ENCODE assay signal across 19 cellular contexts in genomic region chr11:86447763-86448480, GRCh38.
DNase-seq lines count a peak whose midpoint lies in the region; ATAC-seq and TF ChIP-seq lines count a peak whose summit lies in the region.
"Had no signal": no experiment of that assay in that cellular context is flagged by ENCODE, and none has a peak within 500 bp of the region (broad histone marks: within the 10 kb centered on the region; RNA-seq: fewer than 3 reads in every experiment).

No MANE protein-coding gene starts in this region.

- no peaks in the 10 kb centered on the region for H3K9me3 Mint-ChIP-seq in natural killer cell treated with Interleukin-12 subunit alpha and Interleukin-12 subunit beta and Interleukin-15 and Interleukin-18, amount 100 ng/mL, for 72 hours
- no peaks in the 10 kb centered on the region for H3K9me3 Mint-ChIP-seq in natural killer cell
- H3K9me3 Mint-ChIP-seq in activated CD4-positive, alpha-beta memory T cell treated with anti-CD3 and anti-CD28 coated beads, Interleukin-2, amount 10 ng/mL, durations not matched to agents 7 days and 5 days, result no peaks in the 10 kb centered on the region
- H3K9me3 Mint-ChIP-seq: activated B cell treated with CpG ODN at 0.5 μM for 24 hours; central memory CD8-positive, alpha-beta T cell had no signal

- POLR2A ChIA-PET in activated CD4-positive, alpha-beta memory T cell treated with anti-CD3 and anti-CD28 coated beads, Interleukin-2, amount 10 ng/mL, durations not matched to agents 7 days and 5 days (lab: Charles Lee), result interaction anchor here (0.8 kb wide), 1 partner anchor 145 kb away, joined by 3 read pairs; no protein-coding TSS in a partner anchor

- H3K27ac Mint-ChIP-seq in natural killer cell treated with Interleukin-12 subunit alpha and Interleukin-12 subunit beta and Interleukin-15 and Interleukin-18, amount 100 ng/mL, for 72 hours, result no peak overlapping the region
- no peak overlapping the region for H3K27ac Mint-ChIP-seq in natural killer cell
- peak overlapping the region; percentile 49 for H3K27ac Mint-ChIP-seq in activated CD4-positive, alpha-beta memory T cell treated with anti-CD3 and anti-CD28 coated beads, Interleukin-2, amount 10 ng/mL, durations not matched to agents 7 days and 5 days
- H3K27ac Mint-ChIP-seq: activated B cell treated with CpG ODN at 0.5 μM for 24 hours had no signal

- peaks cover 4 to 10% of the 10 kb centered on the region in 2 donors for H3K4me1 Mint-ChIP-seq in natural killer cell treated with Interleukin-12 subunit alpha and Interleukin-12 subunit beta and Interleukin-15 and Interleukin-18, amount 100 ng/mL, for 72 hours (ENCODE audit: low read depth in 2 of 2)
- H3K4me1 Mint-ChIP-seq in natural killer cell, result peaks cover 6 to 15% of the 10 kb centered on the region in 2 donors
- H3K4me1 Mint-ChIP-seq in activated CD4-positive, alpha-beta memory T cell treated with anti-CD3 and anti-CD28 coated beads, Interleukin-2, amount 10 ng/mL, durations not matched to agents 7 days and 5 days, result peaks cover 11% of the 10 kb centered on the region
- H3K4me1 Mint-ChIP-seq: activated B cell treated with CpG ODN at 0.5 μM for 24 hours; central memory CD8-positive, alpha-beta T cell had no signal

- no peaks in the 10 kb centered on the region for H3K36me3 Mint-ChIP-seq in natural killer cell treated with Interleukin-12 subunit alpha and Interleukin-12 subunit beta and Interleukin-15 and Interleukin-18, amount 100 ng/mL, for 72 hours
- H3K36me3 Mint-ChIP-seq in natural killer cell, result no peaks in the 10 kb centered on the region
- no peaks in the 10 kb centered on the region for H3K36me3 Mint-ChIP-seq in activated CD4-positive, alpha-beta memory T cell treated with anti-CD3 and anti-CD28 coated beads, Interleukin-2, amount 10 ng/mL, durations not matched to agents 7 days and 5 days (ENCODE audit: low read depth)

- CTCF ChIA-PET in activated CD4-positive, alpha-beta memory T cell treated with anti-CD3 and anti-CD28 coated beads, Interleukin-2, amount 10 ng/mL, durations not matched to agents 7 days and 5 days (lab: Charles Lee), result interaction anchor here (0.6 to 1.1 kb wide), 3 partner anchors 161 to 827 kb away, joined by 3 to 4 read pairs (median 4); partner anchors contain the start of gene CCDC83

- peak; percentile 61 to 65 for ATAC-seq in natural killer cell treated with Interleukin-12 subunit alpha and Interleukin-12 subunit beta and Interleukin-15 and Interleukin-18, amount 100 ng/mL, for 72 hours
- no peak for ATAC-seq in natural killer cell
- ATAC-seq in HG03175 (IDR thresholded peaks at IDR 0.05; ENCODE audit: unreplicated experiment), result peak; percentile 41
- ATAC-seq in stimulated activated naive CD8-positive, alpha-beta T cell treated with anti-CD3 and anti-CD28 coated beads, Interleukin-15, Interleukin-2, amounts not matched to agents 100 U/mL and 50 U/mL, for 24 hours, result peak; percentile 83

- no peak for DNase-seq in natural killer cell treated with Interleukin-12 subunit alpha and Interleukin-12 subunit beta and Interleukin-15 and Interleukin-18, amount 100 ng/mL, for 72 hours (ENCODE audit: low spot score)
- no peak for DNase-seq in natural killer cell
- DNase-seq in activated CD4-positive, alpha-beta memory T cell treated with anti-CD3 and anti-CD28 coated beads, Interleukin-2, amount 10 ng/mL, durations not matched to agents 7 days and 5 days, result peak; percentile 33
- peak; percentile 61 for DNase-seq in stimulated activated naive CD8-positive, alpha-beta T cell treated with anti-CD3 and anti-CD28 coated beads, Interleukin-15, Interleukin-2, amounts not matched to agents 100 U/mL and 50 U/mL, for 24 hours
- no peak for DNase-seq in NCI-H1417 (lab: John Stamatoyannopoulos, UW)
- no peak for DNase-seq in foreskin fibroblast
- no peak for DNase-seq in SHP77 treated with DMSO at 0.1 percent for 48 hours (lab: John Stamatoyannopoulos, UW)
- DNase-seq: activated B cell treated with CpG ODN at 0.5 μM for 24 hours, anterior cingulate cortex, COR-L47, Karpas-422, NCI-H1436, NCI-H2171, NCI-H526 treated with DMSO at 0.1 percent for 48 hours, SIG-M5 had no signal

- intact Hi-C loops in natural killer cell (cut with micrococcal nuclease), result no loop called here

- H3K4me3 ChIP-seq in foreskin fibroblast (ENCODE audit: low read depth in 1 of 2, low read length in 2 of 2), result no peak overlapping the region
- H3K4me3 ChIP-seq: right atrium auricular region had no signal

- TF ChIP-seq CTCF in natural killer cell (IDR thresholded peaks at IDR 0.05) (no peak), foreskin fibroblast (IDR thresholded peaks at IDR 0.05; ENCODE audit: low read depth, low read length) (no peak)

- no peak overlapping the region for H3K4me3 Mint-ChIP-seq in natural killer cell treated with Interleukin-12 subunit alpha and Interleukin-12 subunit beta and Interleukin-15 and Interleukin-18, amount 100 ng/mL, for 72 hours
- no peak overlapping the region for H3K4me3 Mint-ChIP-seq in natural killer cell
- no peak overlapping the region for H3K4me3 Mint-ChIP-seq in activated CD4-positive, alpha-beta memory T cell treated with anti-CD3 and anti-CD28 coated beads, Interleukin-2, amount 10 ng/mL, durations not matched to agents 7 days and 5 days
- H3K4me3 Mint-ChIP-seq: activated B cell treated with CpG ODN at 0.5 μM for 24 hours; central memory CD8-positive, alpha-beta T cell; T-helper 1 cell treated with Interleukin-12 subunit alpha and Interleukin-12 subunit beta and Interleukin-4 antibody, amounts not matched to agents 30 μg/mL and 1 μg/mL, for 36 hours had no signal

- H3K27me3 Mint-ChIP-seq in natural killer cell treated with Interleukin-12 subunit alpha and Interleukin-12 subunit beta and Interleukin-15 and Interleukin-18, amount 100 ng/mL, for 72 hours, result no peaks in the 10 kb centered on the region
- H3K27me3 Mint-ChIP-seq in natural killer cell (ENCODE audit: low read depth in 2 of 2), result no peaks in the 10 kb centered on the region
- H3K27me3 Mint-ChIP-seq in activated CD4-positive, alpha-beta memory T cell treated with anti-CD3 and anti-CD28 coated beads, Interleukin-2, amount 10 ng/mL, durations not matched to agents 7 days and 5 days, result no peaks in the 10 kb centered on the region
- H3K27me3 Mint-ChIP-seq: activated B cell treated with CpG ODN at 0.5 μM for 24 hours; central memory CD8-positive, alpha-beta T cell had no signal

Comparison
In these comparisons a context has a peak if more than half of its experiments do, and no peak if none do; other contexts are left out.
1. ATAC-seq: peak in natural killer cell treated with Interleukin-12 subunit alpha and Interleukin-12 subunit beta and Interleukin-15 and Interleukin-18, amount 100 ng/mL, for 72 hours (2 of 2), HG03175 (single experiment) and stimulated activated naive CD8-positive, alpha-beta T cell treated with anti-CD3 and anti-CD28 coated beads, Interleukin-15, Interleukin-2, amounts not matched to agents 100 U/mL and 50 U/mL, for 24 hours (single experiment); none in natural killer cell (0 of 3).
2. DNase-seq: peak in activated CD4-positive, alpha-beta memory T cell treated with anti-CD3 and anti-CD28 coated beads, Interleukin-2, amount 10 ng/mL, durations not matched to agents 7 days and 5 days (single experiment) and stimulated activated naive CD8-positive, alpha-beta T cell treated with anti-CD3 and anti-CD28 coated beads, Interleukin-15, Interleukin-2, amounts not matched to agents 100 U/mL and 50 U/mL, for 24 hours (single experiment); none in natural killer cell treated with Interleukin-12 subunit alpha and Interleukin-12 subunit beta and Interleukin-15 and Interleukin-18, amount 100 ng/mL, for 72 hours (single experiment), natural killer cell (single experiment), NCI-H1417 (0 of 3), foreskin fibroblast (0 of 2) and SHP77 treated with DMSO at 0.1 percent for 48 hours (single experiment).